ENCODE assay signal across 25 cellular contexts in genomic region chr2:88711897-88712296, GRCh38.
"Had no signal": no experiment of that assay in that cellular context is flagged by ENCODE, and none has a peak within 500 bp of the region (broad histone marks: within the 10 kb centered on the region; RNA-seq: fewer than 3 reads in every experiment).

No MANE protein-coding gene starts in this region.

- H3K4me3 Mint-ChIP-seq: activated CD4-positive, alpha-beta T cell treated with anti-CD3 and anti-CD28 coated beads, Interleukin-2, amount 10 ng/mL, durations not matched to agents 7 days and 5 days; activated CD8-positive, alpha-beta T cell treated with anti-CD3 and anti-CD28 coated beads for 36 hours; activated naive CD4-positive, alpha-beta T cell treated with anti-CD3 and anti-CD28 coated beads, Interleukin-2, amount 50 U/mL, for 24 hours; activated naive CD8-positive, alpha-beta T cell treated with anti-CD3 and anti-CD28 coated beads, Interleukin-2, amount 50 U/mL, for 24 hours; central memory CD8-positive, alpha-beta T cell; dendritic cell treated with granulocyte-macrophage colony-stimulating factor and Interleukin-4, amounts not matched to agents 40 ng/mL and 50 ng/mL, for 4 days; endodermal cell; naive thymus-derived CD8-positive, alpha-beta T cell; neural crest cell; stimulated activated naive B cell treated with anti-CD40 and anti-IgM and Interleukin-4, amounts not matched to agents 10 μg/mL and 1 μg/mL and 100 μg/mL, for 72 hours had no signal

- H3K27ac ChIP-seq: esophagus muscularis mucosa, heart right ventricle, left ventricle myocardium inferior, stomach, thyroid gland had no signal

- H3K27me3 Mint-ChIP-seq: activated CD4-positive, alpha-beta T cell treated with anti-CD3 and anti-CD28 coated beads, Interleukin-2, amount 10 ng/mL, durations not matched to agents 7 days and 5 days; activated CD8-positive, alpha-beta T cell treated with anti-CD3 and anti-CD28 coated beads for 36 hours; activated naive CD4-positive, alpha-beta T cell treated with anti-CD3 and anti-CD28 coated beads, Interleukin-2, amount 50 U/mL, for 24 hours; activated naive CD8-positive, alpha-beta T cell treated with anti-CD3 and anti-CD28 coated beads, Interleukin-2, amount 50 U/mL, for 24 hours; central memory CD8-positive, alpha-beta T cell; dendritic cell treated with granulocyte-macrophage colony-stimulating factor and Interleukin-4, amounts not matched to agents 40 ng/mL and 50 ng/mL, for 4 days; naive thymus-derived CD8-positive, alpha-beta T cell; stimulated activated naive B cell treated with anti-CD40 and anti-IgM and Interleukin-4, amounts not matched to agents 10 μg/mL and 1 μg/mL and 100 μg/mL, for 72 hours had no signal

- H3K27ac Mint-ChIP-seq: activated CD4-positive, alpha-beta T cell treated with anti-CD3 and anti-CD28 coated beads, Interleukin-2, amount 10 ng/mL, durations not matched to agents 7 days and 5 days; activated CD8-positive, alpha-beta T cell treated with anti-CD3 and anti-CD28 coated beads for 36 hours; activated naive CD4-positive, alpha-beta T cell treated with anti-CD3 and anti-CD28 coated beads, Interleukin-2, amount 50 U/mL, for 24 hours; activated naive CD8-positive, alpha-beta T cell treated with anti-CD3 and anti-CD28 coated beads, Interleukin-2, amount 50 U/mL, for 24 hours; activated T-helper 2 cell treated with anti-CD3 and anti-CD28 coated beads, Interferon-gamma antibody, Interleukin-2, Interleukin-4, amounts not matched to agents 10 μg/mL and 5 μg/mL and 100 μg/mL, durations not matched to agents 14 hours and 24 hours and 36 hours; dendritic cell treated with granulocyte-macrophage colony-stimulating factor and Interleukin-4, amounts not matched to agents 40 ng/mL and 50 ng/mL, for 4 days; endodermal cell; stimulated activated naive B cell treated with anti-CD40 and anti-IgM and Interleukin-4, amounts not matched to agents 10 μg/mL and 1 μg/mL and 100 μg/mL, for 72 hours had no signal

- H3K36me3 ChIP-seq: esophagus muscularis mucosa, heart right ventricle, left ventricle myocardium inferior, stomach, thyroid gland had no signal

- DNase-seq: activated CD4-positive, alpha-beta T cell treated with anti-CD3 and anti-CD28 coated beads, Interleukin-2, amount 10 ng/mL, durations not matched to agents 7 days and 5 days; activated CD4-positive, CD25-positive, alpha-beta regulatory T cell treated with anti-CD3 and anti-CD28 coated beads, Interleukin-2, amount 50 U/mL, for 72 hours; activated CD8-positive, alpha-beta T cell treated with anti-CD3 and anti-CD28 coated beads for 36 hours; activated naive CD8-positive, alpha-beta T cell treated with anti-CD3 and anti-CD28 coated beads, Interleukin-2, amount 50 U/mL, for 24 hours; activated T-cell treated with anti-CD3 and anti-CD28 coated beads, Interleukin-2, amount 50 U/mL, for 48 hours; amygdala; endodermal cell; foreskin melanocyte; heart right ventricle; left ventricle myocardium inferior; naive thymus-derived CD8-positive, alpha-beta T cell; nucleus accumbens; right cardiac atrium; stimulated activated CD4-positive, alpha-beta T cell treated with anti-CD3 and anti-CD28 coated beads, Interleukin-15, amount 100 ng/mL, for 24 hours; stimulated activated CD4-positive, alpha-beta T cell treated with anti-CD3 and anti-CD28 coated beads, Interleukin-2, amount 100 ng/mL, for 24 hours; stimulated activated naive B cell treated with anti-CD40 and anti-IgM and Interleukin-4, amounts not matched to agents 10 μg/mL and 1 μg/mL and 100 μg/mL, for 72 hours; stomach; T-helper 2 cell; thyroid gland had no signal

- H3K9me3 Mint-ChIP-seq: activated CD8-positive, alpha-beta T cell treated with anti-CD3 and anti-CD28 coated beads for 36 hours; central memory CD8-positive, alpha-beta T cell had no signal

- H3K4me3 ChIP-seq: esophagus muscularis mucosa, heart right ventricle, left ventricle myocardium inferior, stomach, thyroid gland had no signal

- H3K4me1 Mint-ChIP-seq: activated CD4-positive, alpha-beta T cell treated with anti-CD3 and anti-CD28 coated beads, Interleukin-2, amount 10 ng/mL, durations not matched to agents 7 days and 5 days; activated naive CD8-positive, alpha-beta T cell treated with anti-CD3 and anti-CD28 coated beads, Interleukin-2, amount 50 U/mL, for 24 hours; neural crest cell had no signal

- ATAC-seq: activated CD8-positive, alpha-beta T cell treated with anti-CD3 and anti-CD28 coated beads for 36 hours; activated naive CD8-positive, alpha-beta T cell treated with anti-CD3 and anti-CD28 coated beads, Interleukin-2, amount 50 U/mL, for 24 hours; heart right ventricle; naive thymus-derived CD8-positive, alpha-beta T cell; right cardiac atrium; stimulated activated naive B cell treated with anti-CD40 and anti-IgM and Interleukin-4, amounts not matched to agents 10 μg/mL and 1 μg/mL and 100 μg/mL, for 72 hours had no signal

- H3K27me3 ChIP-seq: esophagus muscularis mucosa, heart right ventricle, stomach, thyroid gland had no signal
